Comparison of ENCODE assay signal across 20 cellular contexts in genomic region chr3:147424325-147424910, GRCh38. TPM values are rescaled to one million over a fixed set of nuclear protein-coding genes. Genes with fewer than 3 reads are reported as not detected.
DNase-seq lines count a peak whose midpoint lies in the region; ATAC-seq and TF ChIP-seq lines count a peak whose summit lies in the region.
"Had no signal": no experiment of that assay in that cellular context is flagged by ENCODE, and none has a peak within 500 bp of the region (broad histone marks: within the 10 kb centered on the region; RNA-seq: fewer than 3 reads in every experiment).

No MANE protein-coding gene starts in this region.

- H3K4me3 ChIP-seq in astrocyte of the spinal cord (ENCODE audit: low read depth, low read length) (peak overlapping the region; percentile 49), neural progenitor cell (peak overlapping the region; percentile 32)
- H3K4me3 ChIP-seq: ascending aorta, suprapubic skin had no signal

- H3K27me3 Mint-ChIP-seq in glutamatergic neuron (ENCODE audit: unreplicated experiment) (peaks cover 36% of the 10 kb centered on the region), neural progenitor cell (ENCODE audit: insufficient read depth, low read depth) (peaks cover 23% of the 10 kb centered on the region)
- H3K27me3 Mint-ChIP-seq in activated T-cell treated with anti-CD3 and anti-CD28 coated beads, Interleukin-2, amount 50 U/mL, for 72 hours (ENCODE audit: low read depth): peaks cover 39% of the 10 kb centered on the region

- H3K27ac Mint-ChIP-seq in glutamatergic neuron (ENCODE audit: unreplicated experiment): no peak overlapping the region
- H3K27ac Mint-ChIP-seq in neural progenitor cell: peak overlapping the region; percentile 99
- H3K27ac Mint-ChIP-seq in activated T-cell treated with anti-CD3 and anti-CD28 coated beads, Interleukin-2, amount 50 U/mL, for 72 hours: no peak overlapping the region
- H3K27ac Mint-ChIP-seq: CD14-positive monocyte had no signal

- no peak for ATAC-seq in activated T-cell treated with anti-CD3 and anti-CD28 coated beads, Interleukin-2, amount 50 U/mL, for 72 hours (replicated peaks in 1 of 2)

- H3K27me3 ChIP-seq in neural progenitor cell: peaks cover 99% of the 10 kb centered on the region

- H3K4me2 ChIP-seq in neural progenitor cell: peak overlapping the region; percentile 75

- no peak overlapping the region for H2AFZ ChIP-seq in neural progenitor cell (replicated peaks)

- no peaks in the 10 kb centered on the region for H3K9me3 ChIP-seq in neural progenitor cell (ENCODE audit: low read depth)
- H3K9me3 ChIP-seq: ascending aorta, suprapubic skin had no signal

- H3K36me3 ChIP-seq in neural progenitor cell: no peaks in the 10 kb centered on the region
- H3K36me3 ChIP-seq: ascending aorta, suprapubic skin had no signal

- H3K36me3 Mint-ChIP-seq in glutamatergic neuron (ENCODE audit: unreplicated experiment): no peaks in the 10 kb centered on the region
- H3K36me3 Mint-ChIP-seq in neural progenitor cell: peaks cover 7% of the 10 kb centered on the region
- peaks cover 7 to 10% of the 10 kb centered on the region in 2 donors for H3K36me3 Mint-ChIP-seq in activated T-cell treated with anti-CD3 and anti-CD28 coated beads, Interleukin-2, amount 50 U/mL, for 72 hours (ENCODE audit: insufficient read depth in 2 of 2)

- peaks cover 52% of the 10 kb centered on the region for H4K20me1 ChIP-seq in neural progenitor cell (ENCODE audit: low read depth)

- no peak overlapping the region for H3K27ac ChIP-seq in neural progenitor cell
- H3K27ac ChIP-seq: ascending aorta, suprapubic skin had no signal

- H3F3A ChIP-seq in neural progenitor cell (ENCODE audit: low read depth): peaks cover 23% of the 10 kb centered on the region

- H3K4me1 Mint-ChIP-seq in glutamatergic neuron (ENCODE audit: low read depth, unreplicated experiment): peaks cover 11% of the 10 kb centered on the region
- H3K4me1 Mint-ChIP-seq in neural progenitor cell: peaks cover 72% of the 10 kb centered on the region
- no peaks in the 10 kb centered on the region for H3K4me1 Mint-ChIP-seq in activated T-cell treated with anti-CD3 and anti-CD28 coated beads, Interleukin-2, amount 50 U/mL, for 72 hours (ENCODE audit: low read depth)

- H3K4me3 Mint-ChIP-seq in glutamatergic neuron (ENCODE audit: unreplicated experiment) (no peak overlapping the region), neural progenitor cell (peak overlapping the region; percentile 99)
- no peak overlapping the region for H3K4me3 Mint-ChIP-seq in activated T-cell treated with anti-CD3 and anti-CD28 coated beads, Interleukin-2, amount 50 U/mL, for 72 hours

- no peak overlapping the region for H3K9ac ChIP-seq in neural progenitor cell

- DNase-seq in G401 (ENCODE audit: low spot score) (peak; percentile 82), astrocyte of the spinal cord (ENCODE audit: low read depth, low spot score) (peak; percentile 93), glutamatergic neuron (peak; percentile 26), neural progenitor cell (ENCODE audit: low spot score) (peak; percentile 66), activated gamma-delta T cell treated with Interleukin-2 at 50 U/mL for 16 hours (no peak), NCI-H2107 (lab: John Stamatoyannopoulos, UW) (no peak), NCI-H1436 (lab: John Stamatoyannopoulos, UW) (no peak)
- no peak for DNase-seq in activated T-cell treated with anti-CD3 and anti-CD28 coated beads, Interleukin-2, amount 50 U/mL, for 72 hours
- DNase-seq: activated CD4-positive, alpha-beta T cell treated with anti-CD3 and anti-CD28 coated beads for 48 hours; activated CD8-positive, alpha-beta memory T cell treated with anti-CD3 and anti-CD28 coated beads, Interleukin-2, amount 50 U/mL, for 4 hours; activated naive CD4-positive, alpha-beta T cell treated with Interleukin-2 at 50 U/mL for 16 hours; effector memory CD4-positive, alpha-beta T cell; NCI-H1694; NCI-H345; stimulated activated CD4-positive, alpha-beta T cell treated with anti-CD3 and anti-CD28 coated beads, Interleukin-12 subunit alpha, Interleukin-12 subunit beta, amount 100 ng/mL, for 4 hours had no signal

- H3K79me2 ChIP-seq in neural progenitor cell (ENCODE audit: low read depth): no peaks in the 10 kb centered on the region

- in situ Hi-C loops in G401 (cut with HindIII; ENCODE audit: low sequenced_read_pairs): no loop called here
- in situ Hi-C loops in astrocyte of the spinal cord (cut with HindIII; ENCODE audit: low sequenced_read_pairs): no loop called here

- TF ChIP-seq CTCF in astrocyte of the spinal cord (IDR thresholded peaks at IDR 0.05; ENCODE audit: low read depth, low read length): no peak
- TF ChIP-seq CTCF in glutamatergic neuron (IDR thresholded peaks at IDR 0.05; ENCODE audit: partially characterized antibody, unreplicated experiment): no peak
- TF ChIP-seq CTCF in neural progenitor cell (IDR thresholded peaks at IDR 0.05): no peak

- peaks cover 13% of the 10 kb centered on the region for H3K4me1 ChIP-seq in neural progenitor cell

- H3K9me3 Mint-ChIP-seq in glutamatergic neuron (ENCODE audit: unreplicated experiment): peaks cover 17% of the 10 kb centered on the region
- no peaks in the 10 kb centered on the region for H3K9me3 Mint-ChIP-seq in neural progenitor cell
- no peaks in the 10 kb centered on the region for H3K9me3 Mint-ChIP-seq in activated T-cell treated with anti-CD3 and anti-CD28 coated beads, Interleukin-2, amount 50 U/mL, for 72 hours

RNA-seq across cellular contexts. Expression of gene ZIC1, which starts 15.3 kb away (rescaled TPM):
- total RNA-seq in G401 (2014; rRNA removed; shearing (Covaris generic)): not detected in 2 replicates
- total RNA-seq in glutamatergic neuron (ENCODE audit: unreplicated experiment) (not detected), neural progenitor cell (ENCODE audit: low replicate concordance) (0.56 and 0.84 TPM in 2 replicates)
- not detected for total RNA-seq in activated T-cell treated with anti-CD3 and anti-CD28 coated beads, Interleukin-2, amount 50 U/mL, for 72 hours
- total RNA-seq: kidney epithelial cell had no signal

RNA-seq across cellular contexts. Expression of gene ZIC4, which starts 18.1 kb away (rescaled TPM):
- not detected in 2 replicates for total RNA-seq in G401 (2014; rRNA removed; shearing (Covaris generic))
- total RNA-seq in glutamatergic neuron (ENCODE audit: unreplicated experiment) (not detected), neural progenitor cell (ENCODE audit: low replicate concordance) (0.25 and 0.64 TPM in 2 replicates)
- total RNA-seq in activated T-cell treated with anti-CD3 and anti-CD28 coated beads, Interleukin-2, amount 50 U/mL, for 72 hours: not detected
- total RNA-seq: ascending aorta, kidney epithelial cell, M059J, suprapubic skin had no signal

Comparison
In these comparisons a context has a peak if more than half of its experiments do, and no peak if none do; other contexts are left out.
1. DNase-seq: peak in G401 (single experiment), astrocyte of the spinal cord (single experiment), glutamatergic neuron (single experiment) and neural progenitor cell (single experiment); none in activated T-cell treated with anti-CD3 and anti-CD28 coated beads, Interleukin-2, amount 50 U/mL, for 72 hours (0 of 2), activated gamma-delta T cell treated with Interleukin-2 at 50 U/mL for 16 hours (single experiment), NCI-H2107 (single experiment) and NCI-H1436 (single experiment).